16 cellular contexts compared by ENCODE assay signal in the genomic region with DNA sequence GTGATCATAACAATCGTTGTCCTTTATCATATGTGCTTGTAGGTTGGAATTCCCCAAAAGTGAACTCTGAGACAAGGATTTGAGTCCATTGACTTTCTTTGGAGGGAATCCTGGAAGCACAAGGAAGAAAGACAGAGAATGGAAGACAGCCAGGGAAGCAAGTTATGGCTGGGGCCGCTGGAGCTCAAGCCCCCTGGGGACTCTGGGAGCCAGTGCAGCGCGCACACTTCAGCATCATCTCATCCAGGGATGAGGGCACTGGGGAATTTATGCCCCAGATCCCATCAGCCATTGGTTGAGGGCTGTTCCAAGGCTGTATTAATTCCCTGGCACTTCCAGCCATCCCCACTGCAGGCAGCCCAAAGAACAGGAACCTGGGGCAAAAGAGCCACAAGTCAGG.
DNase-seq lines count a peak whose midpoint lies in the region; ATAC-seq and TF ChIP-seq lines count a peak whose summit lies in the region.
"Had no signal": no experiment of that assay in that cellular context is flagged by ENCODE, and none has a peak within 500 bp of the region (broad histone marks: within the 10 kb centered on the region; RNA-seq: fewer than 3 reads in every experiment).

No MANE protein-coding gene starts in this region.

- intact Hi-C loops in heart right ventricle (cut with DNase I) (no loop called here), right cardiac atrium (cut with DNase I) (no loop called here), upper lobe of right lung (cut with DNase I) (no loop called here)

- H3K4ac ChIP-seq in H9 (ENCODE audit: low read depth, low read length) (no peak overlapping the region), mesenchymal stem cell (ENCODE audit: low read depth in 1 of 2, low read length in 2 of 2) (no peak overlapping the region)

- no peak overlapping the region for H2BK15ac ChIP-seq in H9 (ENCODE audit: low read depth, low read length)
- no peak overlapping the region for H2BK15ac ChIP-seq in mesenchymal stem cell (ENCODE audit: low read depth, poor library complexity, severe bottlenecking)

- no peak overlapping the region for H3K56ac ChIP-seq in H9 (ENCODE audit: insufficient read length, low read depth, low read length)

- H3K4me3 Mint-ChIP-seq in H9, result no peak overlapping the region
- H3K4me3 Mint-ChIP-seq: CD4-positive, alpha-beta T cell had no signal

- no peak overlapping the region for H2BK5ac ChIP-seq in H9 (ENCODE audit: insufficient read length, low read length)
- H2BK5ac ChIP-seq in mesenchymal stem cell (ENCODE audit: low read depth, low read length, poor library complexity, severe bottlenecking), result no peak overlapping the region

- no peak overlapping the region for H2AFZ ChIP-seq in H9 (ENCODE audit: low read length)
- H2AFZ ChIP-seq in mesenchymal stem cell (ENCODE audit: low read depth, low read length), result no peak overlapping the region

- no peaks in the 10 kb centered on the region; a peak in 1 of 5 replicates for H3K9me3 Mint-ChIP-seq in H9
- H3K9me3 Mint-ChIP-seq: CD4-positive, alpha-beta T cell had no signal

- H3K79me2 ChIP-seq in H9 (ENCODE audit: insufficient read depth, low read length), result no peaks in the 10 kb centered on the region

- H3K9ac ChIP-seq in H9 (ENCODE audit: extremely low read depth, insufficient read length, low read length) (no peak overlapping the region), mesenchymal stem cell (ENCODE audit: low read length) (peak overlapping the region; percentile 34)

- no peak overlapping the region for H3T11ph ChIP-seq in H9 (ENCODE audit: low read length)

- H2BK20ac ChIP-seq in H9 (ENCODE audit: low read depth, low read length, poor library complexity, severe bottlenecking), result no peak overlapping the region

- H3K36me3 ChIP-seq in heart right ventricle (no peaks in the 10 kb centered on the region), mesenchymal stem cell (ENCODE audit: control insufficient read depth in 1 of 2, insufficient read depth in 2 of 2, low read depth in 1 of 2, low read length in 2 of 2) (no peaks in the 10 kb centered on the region), upper lobe of right lung (no peaks in the 10 kb centered on the region)

- no peak overlapping the region for H2BK120ac ChIP-seq in H9 (ENCODE audit: low read depth, low read length, poor library complexity, severe bottlenecking)
- no peak overlapping the region for H2BK120ac ChIP-seq in mesenchymal stem cell (ENCODE audit: low read depth, low read length)

- no peak for TF ChIP-seq CTCF in heart right ventricle (IDR thresholded peaks at IDR 0.05)
- TF ChIP-seq CTCF in H9 (conservative IDR thresholded peaks at IDR 0.05), result no peak
- no peak for TF ChIP-seq CTCF in upper lobe of right lung (IDR thresholded peaks at IDR 0.05)

- peaks cover under 1% of the 10 kb centered on the region for H3K27me3 Mint-ChIP-seq in H9 (ENCODE audit: low read depth)

- H4K5ac ChIP-seq in H9 (ENCODE audit: insufficient read length, low read depth, low read length), result no peak overlapping the region

- peak overlapping the region in 6 of 10 donors; percentile 7 to 56 (median 19) for H3K27ac ChIP-seq in heart right ventricle
- H3K27ac ChIP-seq in right cardiac atrium (ENCODE audit: low read length), result no peak overlapping the region
- H3K27ac ChIP-seq in H9 (ENCODE audit: insufficient read length, low read depth, low read length), result no peak overlapping the region
- no peak overlapping the region for H3K27ac ChIP-seq in mesenchymal stem cell (ENCODE audit: low read length, poor library complexity, severe bottlenecking)
- H3K27ac ChIP-seq in upper lobe of right lung, result no peak overlapping the region

- H4K20me1 ChIP-seq in H9 (ENCODE audit: control insufficient read depth, insufficient read depth, insufficient read length), result no peaks in the 10 kb centered on the region

- H3K23me2 ChIP-seq in H9 (ENCODE audit: insufficient read length, low read depth, low read length, poor library complexity, severe bottlenecking), result no peaks in the 10 kb centered on the region

- no peak overlapping the region for H3K23ac ChIP-seq in H9 (ENCODE audit: insufficient read length, low read depth, low read length)
- H3K23ac ChIP-seq in mesenchymal stem cell (ENCODE audit: low read length in 2 of 2), result no peak overlapping the region

- H3K27me3 ChIP-seq in heart right ventricle (peaks cover 0 to 12% (median 0%) of the 10 kb centered on the region in 7 donors), right cardiac atrium (ENCODE audit: control insufficient read depth, insufficient read depth) (no peaks in the 10 kb centered on the region), H9 (ENCODE audit: insufficient read depth, low read length) (no peaks in the 10 kb centered on the region), mesenchymal stem cell (ENCODE audit: control insufficient read depth in 1 of 2, insufficient read depth in 1 of 2, low read length in 2 of 2) (peaks cover 2 to 20% of the 10 kb centered on the region in 2 experiments), upper lobe of right lung (no peaks in the 10 kb centered on the region)

- H3K4me1 Mint-ChIP-seq in H9, result peaks cover 52 to 57% of the 10 kb centered on the region in 2 experiments

- H4K91ac ChIP-seq in H9 (ENCODE audit: insufficient read length, low read depth, low read length) (no peak overlapping the region), mesenchymal stem cell (ENCODE audit: low read length) (no peak overlapping the region)

- H3K18ac ChIP-seq in H9 (ENCODE audit: insufficient read length, low read depth, low read length) (no peak overlapping the region), mesenchymal stem cell (ENCODE audit: low read depth in 1 of 2, low read length in 2 of 2) (no peak overlapping the region)

- ATAC-seq in heart right ventricle (peak in 2 of 8 donors; percentile 19 to 27), right cardiac atrium (no peak), upper lobe of right lung (no peak), GM21526 (IDR thresholded peaks at IDR 0.05; ENCODE audit: low FRiP score, unreplicated experiment) (no peak)
- ATAC-seq: SK-N-SH treated with all-trans-retinoic acid at 6 μM for 48 hours had no signal

- H3K4me2 ChIP-seq in H9 (ENCODE audit: insufficient read depth, insufficient read length, low read length), result no peak overlapping the region
- no peak overlapping the region for H3K4me2 ChIP-seq in mesenchymal stem cell (ENCODE audit: low read length, poor library complexity, severe bottlenecking)

- H2AK5ac ChIP-seq in H9 (ENCODE audit: insufficient read length, low read length) (no peak overlapping the region), mesenchymal stem cell (ENCODE audit: low read length, severe bottlenecking) (no peak overlapping the region)

- peak overlapping the region in 2 of 3 experiments; percentile 16 to 33; a peak in 3 of 7 replicates for H3K27ac Mint-ChIP-seq in H9
- H3K27ac Mint-ChIP-seq: CD4-positive, alpha-beta T cell had no signal

- H3K9me3 ChIP-seq in heart right ventricle (no peaks in the 10 kb centered on the region), right cardiac atrium (ENCODE audit: control insufficient read depth, low read length) (no peaks in the 10 kb centered on the region), H9 (ENCODE audit: control insufficient read depth, low read depth, low read length) (no peaks in the 10 kb centered on the region), mesenchymal stem cell (ENCODE audit: control insufficient read depth, low read length) (no peaks in the 10 kb centered on the region), upper lobe of right lung (no peaks in the 10 kb centered on the region)

- no peak for DNase-seq in heart right ventricle
- no peak for DNase-seq in right cardiac atrium
- DNase-seq in H9, result no peak
- no peak for DNase-seq in mesenchymal stem cell
- DNase-seq in upper lobe of right lung, result peak; percentile 19
- DNase-seq in SW480 (ENCODE audit: low spot score), result no peak
- DNase-seq in HK-2 (ENCODE audit: unreplicated experiment), result no peak
- DNase-seq: CD4-positive, alpha-beta T cell; HCEC 1CT; KBM-7; MV-4-11; NCI-H2081 treated with DMSO at 0.1 percent for 48 hours; NCI-H69; SHP77 had no signal

- H3K4me1 ChIP-seq in heart right ventricle (peaks cover 3 to 57% (median 14%) of the 10 kb centered on the region in 9 donors), right cardiac atrium (ENCODE audit: control insufficient read depth, insufficient read depth, low read length) (peaks cover 7% of the 10 kb centered on the region), H9 (ENCODE audit: insufficient read depth, low read length) (peaks cover 13% of the 10 kb centered on the region; the same call in 1 of the 2 replicates), mesenchymal stem cell (ENCODE audit: control insufficient read depth, insufficient read depth, low read depth, low read length) (peaks cover 5% of the 10 kb centered on the region), upper lobe of right lung (no peaks in the 10 kb centered on the region)

- H3K79me1 ChIP-seq in H9 (ENCODE audit: insufficient read depth, low read depth, low read length, poor library complexity, severe bottlenecking) (no peaks in the 10 kb centered on the region), mesenchymal stem cell (replicated peaks; ENCODE audit: low read length, poor library complexity, severe bottlenecking) (no peaks in the 10 kb centered on the region)

- H3K4me3 ChIP-seq in heart right ventricle, result no peak overlapping the region
- no peak overlapping the region for H3K4me3 ChIP-seq in right cardiac atrium (ENCODE audit: low read length)
- H3K4me3 ChIP-seq in mesenchymal stem cell (ENCODE audit: insufficient read depth in 1 of 2, low read depth in 1 of 2, low read length in 2 of 2), result peak overlapping the region in 1 of 2 experiments; percentile 8
- no peak overlapping the region for H3K4me3 ChIP-seq in upper lobe of right lung

- H3K14ac ChIP-seq in H9 (ENCODE audit: insufficient read depth, low read length) (no peak overlapping the region), mesenchymal stem cell (ENCODE audit: low read length in 2 of 2) (no peak overlapping the region)

- H4K8ac ChIP-seq in H9 (replicated peaks; ENCODE audit: insufficient read length, low read depth, low read length), result no peak overlapping the region
- no peak overlapping the region for H4K8ac ChIP-seq in mesenchymal stem cell (ENCODE audit: low read length)

- H3K36me3 Mint-ChIP-seq in H9 (ENCODE audit: insufficient read depth in 1 of 3, low read depth in 3 of 3), result peaks cover 0 to 2% (median 0%) of the 10 kb centered on the region in 3 experiments; a peak in 1 of 7 replicates

- no peak overlapping the region for H2BK12ac ChIP-seq in H9 (ENCODE audit: insufficient read length, low read depth, low read length)
- no peak overlapping the region for H2BK12ac ChIP-seq in mesenchymal stem cell (ENCODE audit: low read length in 2 of 2)

- 55 to 59% methylated on average over 4 of the region's 4 CpGs for WGBS in heart right ventricle, 2 donors
- WGBS in right cardiac atrium, result 51% methylated on average over 4 of the region's 4 CpGs
- no CpG with 5 or more reads among the region's 4 CpGs for WGBS in H9 (ENCODE audit: extremely low coverage, insufficient read length, low lambda C conversion rate)
- WGBS in mesenchymal stem cell, result 99% methylated on average over 4 of the region's 4 CpGs

Comparison
In these comparisons a context has a peak if more than half of its experiments do, and no peak if none do; other contexts are left out.
1. H3K27ac ChIP-seq: peak in heart right ventricle (6 of 10); none in right cardiac atrium (single experiment), H9 (single experiment), mesenchymal stem cell (single experiment) and upper lobe of right lung (single experiment).